11 cellular contexts compared by ENCODE assay signal in genomic region chr13:105773887-105774538, GRCh38.
DNase-seq lines count a peak whose midpoint lies in the region; ATAC-seq and TF ChIP-seq lines count a peak whose summit lies in the region.
"Had no signal": no experiment of that assay in that cellular context is flagged by ENCODE, and none has a peak within 500 bp of the region (broad histone marks: within the 10 kb centered on the region; RNA-seq: fewer than 3 reads in every experiment).

No MANE protein-coding gene starts in this region.

- H3K4me3 ChIP-seq in MM.1S (ENCODE audit: low read length) (no peak overlapping the region), WI38 (ENCODE audit: low read depth, low read length) (peak overlapping the region; percentile 25), left lung (no peak overlapping the region), HAP-1 (no peak overlapping the region)

- no peaks in the 10 kb centered on the region for H3K9me3 ChIP-seq in MM.1S (replicated peaks; ENCODE audit: insufficient read depth, low read length)
- no peaks in the 10 kb centered on the region for H3K9me3 ChIP-seq in left lung
- H3K9me3 ChIP-seq in HAP-1 = no peaks in the 10 kb centered on the region

- in situ Hi-C loops in HAP-1 (cut with MboI; ENCODE audit: low sequenced_read_pairs) = no loop called here

- ATAC-seq in left lung = peak; percentile 75

- intact Hi-C loops in left lung (cut with DNase I) = no loop called here

- H3F3A ChIP-seq in MM.1S (ENCODE audit: insufficient read depth, low read length) = no peaks in the 10 kb centered on the region

- H3K4me2 ChIP-seq in MM.1S (ENCODE audit: low read depth, low read length) = peak overlapping the region; percentile 26

- no peaks in the 10 kb centered on the region for H3K79me2 ChIP-seq in MM.1S (ENCODE audit: low read length)

- H3K27me3 ChIP-seq in MM.1S (replicated peaks; ENCODE audit: insufficient read depth, low read length) (no peaks in the 10 kb centered on the region), left lung (no peaks in the 10 kb centered on the region), HAP-1 (ENCODE audit: low read depth) (no peaks in the 10 kb centered on the region)

- H3K9ac ChIP-seq in MM.1S (ENCODE audit: low read length) = no peak overlapping the region

- DNase-seq in EL (peak; percentile 39), MM.1S (peak; percentile 34), left lung (no peak), 8988T (no peak), HAP-1 (ENCODE audit: low spot score in 2 of 2) (no peak), NCI-H1092 (lab: John Stamatoyannopoulos, UW) (no peak), superior temporal gyrus (ENCODE audit: extremely low spot score) (no peak)
- DNase-seq: activated CD4-positive, alpha-beta T cell treated with anti-CD3 and anti-CD28 coated beads, Interleukin-2, amount 50 U/mL, for 1 hour; amygdala; substantia nigra had no signal

- H3K9me2 ChIP-seq in MM.1S (replicated peaks; ENCODE audit: insufficient read depth, low read length) = 0 out of 2 replicates have a peak, but pooled peaks cover 2% of the 10 kb centered on the region

- no peaks in the 10 kb centered on the region for H4K20me1 ChIP-seq in MM.1S (ENCODE audit: insufficient read depth, low read length)

- no peaks in the 10 kb centered on the region for H3K36me3 ChIP-seq in MM.1S (replicated peaks; ENCODE audit: insufficient read depth, low read length)
- H3K36me3 ChIP-seq in left lung = no peaks in the 10 kb centered on the region
- H3K36me3 ChIP-seq in HAP-1 (replicated peaks) = no peaks in the 10 kb centered on the region

- no peak overlapping the region for H2AFZ ChIP-seq in MM.1S (ENCODE audit: low read length)

- H3K4me1 ChIP-seq in MM.1S (ENCODE audit: low read length) (no peaks in the 10 kb centered on the region), left lung (no peaks in the 10 kb centered on the region), HAP-1 (no peaks in the 10 kb centered on the region)

- H3K27ac ChIP-seq in MM.1S (ENCODE audit: low read length) (no peak overlapping the region), left lung (no peak overlapping the region)

- TF ChIP-seq CTCF in MM.1S (IDR thresholded peaks at IDR 0.05; ENCODE audit: low read length) (no peak), WI38 (IDR thresholded peaks at IDR 0.05; ENCODE audit: low read depth, low read length) (no peak), left lung (IDR thresholded peaks at IDR 0.05) (no peak)

Comparison
In these comparisons a context has a peak if more than half of its experiments do, and no peak if none do; other contexts are left out.
1. DNase-seq: peak in EL (single experiment) and MM.1S (single experiment); none in left lung (0 of 2), 8988T (single experiment), HAP-1 (0 of 2), NCI-H1092 (single experiment) and superior temporal gyrus (single experiment).